Comparison of ENCODE assay signal across 25 cellular contexts in genomic region chr3:171088496-171088895, GRCh38.
A peak's percentile ranks its signal among the peaks of the same experiment; 100 is the strongest.
DNase-seq lines count a peak whose midpoint lies in the region; TF ChIP-seq lines count a peak whose summit lies in the region.
"Had no signal": no experiment of that assay in that cellular context is flagged by ENCODE, and none has a peak within 500 bp of the region (broad histone marks: within the 10 kb centered on the region; RNA-seq: fewer than 3 reads in every experiment).

No MANE protein-coding gene starts in this region.

- H3K4me3 Mint-ChIP-seq in HFFc6 = peak overlapping the region; percentile 68
- H3K4me3 Mint-ChIP-seq: activated naive CD8-positive, alpha-beta T cell treated with anti-CD3 and anti-CD28 coated beads for 36 hours; CD4-positive, alpha-beta T cell; IgD-negative memory B cell; stimulated activated naive CD8-positive, alpha-beta T cell treated with anti-CD3 and anti-CD28 coated beads, Interleukin-15, amount 100 ng/mL, for 72 hours had no signal

- H3K36me3 Mint-ChIP-seq in HFFc6 (ENCODE audit: low read depth) = peaks cover 11% of the 10 kb centered on the region

- peaks cover 36% of the 10 kb centered on the region for H3K4me1 Mint-ChIP-seq in HFFc6 (ENCODE audit: low read depth)
- H3K4me1 Mint-ChIP-seq: IgD-negative memory B cell had no signal

- DNase-seq in DMS53 (lab: John Stamatoyannopoulos, UW) (peak; percentile 24), DMS53 treated with DMSO at 0.1 percent for 48 hours (lab: John Stamatoyannopoulos, UW; ENCODE audit: unreplicated experiment) (no peak), HFFc6 (no peak), choroid plexus epithelial cell (ENCODE audit: low read depth) (peak; percentile 13), iris pigment epithelial cell (ENCODE audit: low read depth) (peak; percentile 24), cortex of kidney (lab: John Stamatoyannopoulos, UW) (no peak), HuH-7.5 (ENCODE audit: low spot score) (no peak)
- DNase-seq in activated CD4-positive, alpha-beta T cell treated with anti-CD3 and anti-CD28 coated beads, Interleukin-2, amount 50 U/mL, for 4 hours = no peak
- DNase-seq: activated CD8-positive, alpha-beta memory T cell treated with anti-CD3 and anti-CD28 coated beads for 24 hours; activated effector memory CD4-positive, alpha-beta T cell treated with anti-CD3 and anti-CD28 coated beads, Interleukin-2, amount 50 U/mL, for 16 hours; activated naive CD8-positive, alpha-beta T cell treated with anti-CD3 and anti-CD28 coated beads for 36 hours; CD4-positive, alpha-beta T cell; effector CD8-positive, alpha-beta T cell; foreskin melanocyte; H7; left colon; NCI-H1048; NCI-H1694; NCI-H82; stimulated activated naive CD8-positive, alpha-beta T cell treated with anti-CD3 and anti-CD28 coated beads, Interleukin-15, amount 100 ng/mL, for 72 hours; thyroid gland had no signal

- peak overlapping the region; percentile 73 for H3K27ac Mint-ChIP-seq in HFFc6
- H3K27ac Mint-ChIP-seq: activated naive CD8-positive, alpha-beta T cell treated with anti-CD3 and anti-CD28 coated beads for 36 hours; CD4-positive, alpha-beta T cell; IgD-negative memory B cell had no signal

- TF ChIP-seq CTCF in HFFc6 (IDR thresholded peaks at IDR 0.05) (no peak), choroid plexus epithelial cell (conservative IDR thresholded peaks at IDR 0.05; ENCODE audit: low read depth, low read length) (no peak)

- H3K4me3 ChIP-seq in choroid plexus epithelial cell (ENCODE audit: low read depth, low read length) = no peak overlapping the region
- H3K4me3 ChIP-seq: body of pancreas, SK-N-MC, thyroid gland, vagina had no signal

- no peaks in the 10 kb centered on the region for H3K27me3 Mint-ChIP-seq in HFFc6 (ENCODE audit: insufficient read depth)
- H3K27me3 Mint-ChIP-seq: activated naive CD8-positive, alpha-beta T cell treated with anti-CD3 and anti-CD28 coated beads for 36 hours; CD4-positive, alpha-beta T cell; IgD-negative memory B cell; stimulated activated naive CD8-positive, alpha-beta T cell treated with anti-CD3 and anti-CD28 coated beads, Interleukin-15, amount 100 ng/mL, for 72 hours had no signal

- no peaks in the 10 kb centered on the region for H3K9me3 Mint-ChIP-seq in HFFc6
- H3K9me3 Mint-ChIP-seq: activated naive CD8-positive, alpha-beta T cell treated with anti-CD3 and anti-CD28 coated beads for 36 hours; CD4-positive, alpha-beta T cell; stimulated activated naive CD8-positive, alpha-beta T cell treated with anti-CD3 and anti-CD28 coated beads, Interleukin-15, amount 100 ng/mL, for 72 hours had no signal

Comparison
In these comparisons a context has a peak if more than half of its experiments do, and no peak if none do; other contexts are left out.
1. DNase-seq: peak in DMS53 (single experiment), choroid plexus epithelial cell (single experiment) and iris pigment epithelial cell (single experiment); none in DMS53 treated with DMSO at 0.1 percent for 48 hours (single experiment), HFFc6 (single experiment), cortex of kidney (single experiment), HuH-7.5 (single experiment) and activated CD4-positive, alpha-beta T cell treated with anti-CD3 and anti-CD28 coated beads, Interleukin-2, amount 50 U/mL, for 4 hours (0 of 2).